In the genomic region with DNA sequence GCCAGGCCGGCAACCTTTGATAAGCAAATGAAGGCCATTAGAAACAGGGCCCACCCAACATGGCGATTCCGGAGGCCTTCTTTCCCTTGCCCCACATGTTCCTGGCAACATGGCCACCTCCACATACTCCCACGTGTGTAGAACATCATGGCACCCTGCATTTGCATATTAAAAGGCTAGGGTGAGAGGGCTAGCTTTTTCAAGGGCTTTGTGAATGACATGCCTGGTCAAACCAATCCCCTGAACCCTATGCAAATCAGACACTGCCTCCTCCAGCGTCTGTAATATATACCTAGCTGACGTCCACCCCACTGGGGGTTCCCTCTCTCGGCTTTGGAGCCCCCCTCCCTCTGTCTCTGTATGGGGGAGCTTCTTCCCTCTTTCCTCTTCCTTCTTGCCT, we compare ENCODE assay signal across 25 cellular contexts. TPM values are rescaled to one million over a fixed set of nuclear protein-coding genes. Genes with fewer than 3 reads are reported as not detected.
A peak's percentile ranks its signal among the peaks of the same experiment; 100 is the strongest.
DNase-seq lines count a peak whose midpoint lies in the region; ATAC-seq and TF ChIP-seq lines count a peak whose summit lies in the region.
"Had no signal": no experiment of that assay in that cellular context is flagged by ENCODE, and none has a peak within 500 bp of the region (broad histone marks: within the 10 kb centered on the region; RNA-seq: fewer than 3 reads in every experiment).

No MANE protein-coding gene starts in this region.

- H3K27ac Mint-ChIP-seq in H9: no peak overlapping the region; a peak in 1 of 7 replicates
- peak overlapping the region; percentile 6 for H3K27ac Mint-ChIP-seq in central memory CD8-positive, alpha-beta T cell (ENCODE audit: low read depth)
- H3K27ac Mint-ChIP-seq in progenitor cell of endocrine pancreas: no peak overlapping the region
- H3K27ac Mint-ChIP-seq: CD8-positive, alpha-beta T cell had no signal

- H4K91ac ChIP-seq in H9 (ENCODE audit: insufficient read length, low read depth, low read length) (no peak overlapping the region), neuronal stem cell (ENCODE audit: low read depth, low read length, poor library complexity) (no peak overlapping the region)

- H4K8ac ChIP-seq in H9 (replicated peaks; ENCODE audit: insufficient read length, low read depth, low read length) (no peak overlapping the region), neuronal stem cell (ENCODE audit: low read depth, low read length) (no peak overlapping the region)

- TF ChIP-seq CTCF in C4-2B (conservative IDR thresholded peaks at IDR 0.05) (no peak), H9 (conservative IDR thresholded peaks at IDR 0.05) (no peak), progenitor cell of endocrine pancreas (IDR thresholded peaks at IDR 0.05; ENCODE audit: unreplicated experiment) (no peak)

- peaks cover 1 to 2% of the 10 kb centered on the region in 2 donors for H3K36me3 ChIP-seq in neuronal stem cell (replicated peaks in 1 of 2; ENCODE audit: control insufficient read depth in 2 of 2, insufficient read depth in 2 of 2, low read length in 2 of 2)
- H3K36me3 ChIP-seq: SJCRH30 had no signal

- H3K4me2 ChIP-seq in H9 (ENCODE audit: insufficient read depth, insufficient read length, low read length) (no peak overlapping the region), neuronal stem cell (ENCODE audit: insufficient read depth, low read length, poor library complexity, severe bottlenecking) (no peak overlapping the region)
- H3K4me2 ChIP-seq: KMS-11 had no signal

- H3K9me3 ChIP-seq in H9 (ENCODE audit: control insufficient read depth, low read depth, low read length) (peaks cover 17% of the 10 kb centered on the region), neuronal stem cell (replicated peaks in 1 of 2; ENCODE audit: control insufficient read depth in 2 of 2, insufficient read depth in 1 of 2, low read depth in 1 of 2, low read length in 2 of 2) (peaks cover 3 to 11% of the 10 kb centered on the region in 2 donors)

- H3K27me3 ChIP-seq in H9 (ENCODE audit: insufficient read depth, low read length): no peaks in the 10 kb centered on the region
- H3K27me3 ChIP-seq in neuronal stem cell (ENCODE audit: control insufficient read depth in 3 of 3, insufficient read depth in 3 of 3, low read depth in 1 of 3, low read length in 3 of 3): no peaks in the 10 kb centered on the region
- H3K27me3 ChIP-seq: SJCRH30 had no signal

- peak; percentile 55 for DNase-seq in H9
- no peak for DNase-seq in central memory CD8-positive, alpha-beta T cell (ENCODE audit: low spot score in 2 of 2)
- no peak for DNase-seq in neuronal stem cell (ENCODE audit: low spot score)
- no peak for DNase-seq in SHP77 treated with DMSO at 0.1 percent for 48 hours (lab: John Stamatoyannopoulos, UW)
- no peak for DNase-seq in progenitor cell of endocrine pancreas (ENCODE audit: low spot score, unreplicated experiment)
- DNase-seq: C1 segment of cervical spinal cord; Caco-2; CD8-positive, alpha-beta T cell; GDM1; IMR-90; MM.1S; NCI-H1048; NCI-H1417; NCI-H1694 treated with DMSO at 0.1 percent for 48 hours; NCI-H2081; NCI-H226; NCI-H510A; NCI-H748 treated with DMSO at 0.1 percent for 48 hours; PC-3; SJCRH30 had no signal

- no peak for ATAC-seq in central memory CD8-positive, alpha-beta T cell (replicated peaks; ENCODE audit: extremely low read depth, poor library complexity, severe bottlenecking)
- no peak for ATAC-seq in HG03571 (IDR thresholded peaks at IDR 0.05; ENCODE audit: unreplicated experiment)
- ATAC-seq: CD8-positive, alpha-beta T cell; GM12878; PC-3; SK-N-SH treated with all-trans-retinoic acid at 6 μM for 48 hours had no signal

- peaks cover 15 to 23% of the 10 kb centered on the region in 2 experiments for H3K9me3 Mint-ChIP-seq in H9
- peaks cover 6% of the 10 kb centered on the region for H3K9me3 Mint-ChIP-seq in central memory CD8-positive, alpha-beta T cell
- H3K9me3 Mint-ChIP-seq in progenitor cell of endocrine pancreas (ENCODE audit: low read depth): peaks cover 14% of the 10 kb centered on the region

- peak overlapping the region; percentile 96 for H3K27ac ChIP-seq in C4-2B
- no peak overlapping the region for H3K27ac ChIP-seq in H9 (ENCODE audit: insufficient read length, low read depth, low read length)
- H3K27ac ChIP-seq in neuronal stem cell (replicated peaks; ENCODE audit: low read length): no peak overlapping the region
- H3K27ac ChIP-seq: KMS-11, SJCRH30 had no signal

- H2AFZ ChIP-seq in H9 (ENCODE audit: low read length): no peak overlapping the region
- H2AFZ ChIP-seq in neuronal stem cell (ENCODE audit: low read length): peak overlapping the region; percentile 51

- no peaks in the 10 kb centered on the region for H3K23me2 ChIP-seq in H9 (ENCODE audit: insufficient read length, low read depth, low read length, poor library complexity, severe bottlenecking)

- H3K4ac ChIP-seq in H9 (ENCODE audit: low read depth, low read length) (no peak overlapping the region), neuronal stem cell (ENCODE audit: low read length) (no peak overlapping the region)

- H2BK120ac ChIP-seq in H9 (ENCODE audit: low read depth, low read length, poor library complexity, severe bottlenecking) (no peak overlapping the region), neuronal stem cell (ENCODE audit: low read depth, low read length) (no peak overlapping the region)

- H3K27me3 Mint-ChIP-seq in H9 (ENCODE audit: low read depth) (no peaks in the 10 kb centered on the region), progenitor cell of endocrine pancreas (no peaks in the 10 kb centered on the region)
- no peaks in the 10 kb centered on the region for H3K27me3 Mint-ChIP-seq in central memory CD8-positive, alpha-beta T cell

- H3K79me1 ChIP-seq in H9 (ENCODE audit: insufficient read depth, low read depth, low read length, poor library complexity, severe bottlenecking) (no peaks in the 10 kb centered on the region), neuronal stem cell (ENCODE audit: low read depth, low read length) (no peaks in the 10 kb centered on the region)

- H3K9ac ChIP-seq in H9 (ENCODE audit: extremely low read depth, insufficient read length, low read length) (no peak overlapping the region), neuronal stem cell (ENCODE audit: low read depth, low read length, poor library complexity) (no peak overlapping the region)
- H3K9ac ChIP-seq: KMS-11 had no signal

- no CpG with 5 or more reads among the region's 7 CpGs for WGBS in H9 (ENCODE audit: extremely low coverage, insufficient read length, low lambda C conversion rate)
- no CpG with 5 or more reads among the region's 7 CpGs for WGBS in neuronal stem cell (ENCODE audit: extremely low coverage in 2 of 2, insufficient read length in 2 of 2, insufficient replicate concordance in 1 of 2), 2 donors

- H3K4me3 Mint-ChIP-seq in H9 (no peak overlapping the region), progenitor cell of endocrine pancreas (ENCODE audit: low read depth) (no peak overlapping the region)
- peak overlapping the region; percentile 6 for H3K4me3 Mint-ChIP-seq in central memory CD8-positive, alpha-beta T cell
- H3K4me3 Mint-ChIP-seq: CD8-positive, alpha-beta T cell had no signal

- H3T11ph ChIP-seq in H9 (ENCODE audit: low read length): no peak overlapping the region

- H2AK5ac ChIP-seq in H9 (ENCODE audit: insufficient read length, low read length) (no peak overlapping the region), neuronal stem cell (ENCODE audit: low read depth, low read length) (no peak overlapping the region)

- no peaks in the 10 kb centered on the region for H3K79me2 ChIP-seq in H9 (ENCODE audit: insufficient read depth, low read length)

- H2BK5ac ChIP-seq in H9 (ENCODE audit: insufficient read length, low read length): no peak overlapping the region
- H2BK5ac ChIP-seq in neuronal stem cell (ENCODE audit: low read length): no peak overlapping the region

- H4K5ac ChIP-seq in H9 (ENCODE audit: insufficient read length, low read depth, low read length): no peak overlapping the region

- H3K14ac ChIP-seq in H9 (ENCODE audit: insufficient read depth, low read length) (no peak overlapping the region), neuronal stem cell (ENCODE audit: low read length) (no peak overlapping the region)

- H2BK15ac ChIP-seq in H9 (ENCODE audit: low read depth, low read length): no peak overlapping the region
- H2BK15ac ChIP-seq in neuronal stem cell (ENCODE audit: low read length): no peak overlapping the region

- H2BK12ac ChIP-seq in H9 (ENCODE audit: insufficient read length, low read depth, low read length) (no peak overlapping the region), neuronal stem cell (ENCODE audit: low read length) (no peak overlapping the region)

- H3K23ac ChIP-seq in H9 (ENCODE audit: insufficient read length, low read depth, low read length) (no peak overlapping the region), neuronal stem cell (ENCODE audit: low read depth, low read length, poor library complexity) (no peak overlapping the region)

- H3K4me1 ChIP-seq in H9 (ENCODE audit: insufficient read depth, low read length): peaks cover 2% of the 10 kb centered on the region; the same call in 1 of the 2 replicates
- H3K4me1 ChIP-seq in neuronal stem cell (ENCODE audit: control insufficient read depth in 2 of 2, insufficient read depth in 1 of 2, low read depth in 1 of 2, low read length in 2 of 2): no peaks in the 10 kb centered on the region
- H3K4me1 ChIP-seq: SJCRH30 had no signal

- H3K56ac ChIP-seq in H9 (ENCODE audit: insufficient read length, low read depth, low read length): no peak overlapping the region

- no peaks in the 10 kb centered on the region for H4K20me1 ChIP-seq in H9 (ENCODE audit: control insufficient read depth, insufficient read depth, insufficient read length)

- H2BK20ac ChIP-seq in H9 (ENCODE audit: low read depth, low read length, poor library complexity, severe bottlenecking): no peak overlapping the region

- H3K18ac ChIP-seq in H9 (ENCODE audit: insufficient read length, low read depth, low read length) (no peak overlapping the region), neuronal stem cell (ENCODE audit: low read length) (no peak overlapping the region)

- H3K36me3 Mint-ChIP-seq in H9 (ENCODE audit: insufficient read depth in 1 of 3, low read depth in 3 of 3) (peaks cover 6 to 25% (median 15%) of the 10 kb centered on the region in 3 experiments), progenitor cell of endocrine pancreas (ENCODE audit: insufficient read depth) (peaks cover 30% of the 10 kb centered on the region)
- H3K36me3 Mint-ChIP-seq in central memory CD8-positive, alpha-beta T cell (ENCODE audit: insufficient read depth): peaks cover 9% of the 10 kb centered on the region

- H3K4me1 Mint-ChIP-seq in H9 (peaks cover 18 to 22% of the 10 kb centered on the region in 2 experiments), progenitor cell of endocrine pancreas (ENCODE audit: low read depth) (peaks cover 15% of the 10 kb centered on the region)
- H3K4me1 Mint-ChIP-seq in central memory CD8-positive, alpha-beta T cell: no peaks in the 10 kb centered on the region

- peak overlapping the region in 1 of 2 donors; percentile 58 for H3K4me3 ChIP-seq in neuronal stem cell (ENCODE audit: low read length in 2 of 2)
- H3K4me3 ChIP-seq: GM12878, SJCRH30 had no signal

RNA-seq across cellular contexts. Expression of gene ADCY10, which starts 1.6 kb away (rescaled TPM):
- total RNA-seq in H9 (2021): 0.20 TPM in 1 of 2 replicates, not detected in the other
- polyA plus RNA-seq in neuronal stem cell (2013, experiment 1 of 2): 0.04 TPM
- 0.08 TPM for polyA plus RNA-seq in neuronal stem cell (2013, experiment 2 of 2)
- total RNA-seq in progenitor cell of endocrine pancreas: 0.55 and 0.60 TPM in 2 replicates
- total RNA-seq: GM12878, PC-3 had no signal

RNA-seq across cellular contexts. Expression of gene DCAF6, which starts 24.2 kb away (rescaled TPM):
- total RNA-seq in H9 (2021): 15.8 and 16.0 TPM in 2 replicates
- polyA plus RNA-seq in neuronal stem cell (2013, experiment 1 of 2): 7.9 TPM
- 8.3 TPM for polyA plus RNA-seq in neuronal stem cell (2013, experiment 2 of 2)
- total RNA-seq in progenitor cell of endocrine pancreas: 42.7 and 45.7 TPM in 2 replicates

RNA-seq across cellular contexts. Expression of gene MPC2, which starts 24.6 kb away (rescaled TPM):
- 32.9 and 33.8 TPM in 2 replicates for total RNA-seq in H9 (2021)
- polyA plus RNA-seq in neuronal stem cell (2013, experiment 1 of 2): 55.2 TPM
- polyA plus RNA-seq in neuronal stem cell (2013, experiment 2 of 2): 55.7 TPM
- total RNA-seq in progenitor cell of endocrine pancreas: 81.3 and 90.2 TPM in 2 replicates
